1 cellular context compared by ENCODE assay signal in the genomic region with DNA sequence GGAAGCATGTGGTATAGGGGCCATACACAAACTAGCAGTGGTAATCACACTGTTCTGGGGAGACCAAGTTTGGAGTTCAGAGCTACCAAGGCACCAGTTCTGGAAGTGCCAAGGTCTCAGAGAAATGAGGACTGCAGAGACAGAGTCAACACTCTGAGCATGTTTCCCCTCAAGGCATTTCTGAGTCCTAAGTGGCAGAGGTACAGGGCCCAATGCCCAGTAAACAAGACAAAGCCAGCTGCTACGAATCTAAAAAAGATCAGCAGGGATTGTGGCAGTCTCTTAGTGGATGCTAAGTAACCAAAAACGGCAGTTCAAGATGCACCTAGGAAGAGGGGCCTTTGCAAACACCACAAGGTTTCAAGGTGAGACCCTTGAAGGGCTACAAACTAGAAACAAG.
TF ChIP-seq lines count a peak whose summit lies in the region.

No MANE protein-coding gene starts in this region.

TF ChIP-seq in IMR-90, 13 proteins besides CTCF, POLR2A, EP300 and RAD21:
- no peak for TF ChIP-seq CEBPB (IDR thresholded peaks at IDR 0.05; ENCODE audit: low read depth, low read length)
